ENCODE assay signal across 15 cellular contexts in the genomic region with DNA sequence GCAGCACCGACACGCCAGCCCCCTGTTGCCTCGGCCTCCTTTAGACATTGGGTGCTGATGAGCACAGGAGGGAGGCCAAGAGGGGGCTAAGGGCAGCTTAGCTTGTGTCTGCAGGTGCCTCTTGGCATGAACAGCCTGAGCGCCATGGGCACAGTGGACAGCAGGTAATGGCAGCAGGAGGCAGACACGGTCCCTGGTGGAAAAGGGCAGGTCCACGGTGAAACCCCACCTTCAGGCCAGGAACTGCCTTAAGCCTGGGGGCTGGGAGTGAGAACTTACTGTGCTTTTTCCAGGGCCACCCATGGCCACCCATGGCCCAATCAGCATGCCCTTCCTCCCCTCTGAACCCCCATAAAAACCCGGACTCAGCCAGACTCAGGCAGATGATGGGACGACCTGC.
DNase-seq lines count a peak whose midpoint lies in the region; ATAC-seq and TF ChIP-seq lines count a peak whose summit lies in the region.
"Had no signal": no experiment of that assay in that cellular context is flagged by ENCODE, and none has a peak within 500 bp of the region (broad histone marks: within the 10 kb centered on the region; RNA-seq: fewer than 3 reads in every experiment).

No MANE protein-coding gene starts in this region.

- DNase-seq in RWPE2 (ENCODE audit: low spot score): peak; percentile 16
- DNase-seq in glutamatergic neuron: peak; percentile 13
- DNase-seq in trophoblast cell: no peak
- DNase-seq in GM20000 (ENCODE audit: low spot score): no peak
- no peak for DNase-seq in OCI-M2 (lab: John Stamatoyannopoulos, UW; ENCODE audit: unreplicated experiment)
- DNase-seq in ACHN: no peak
- DNase-seq: C1 segment of cervical spinal cord; CD4-positive, alpha-beta memory T cell; DMS79 treated with DMSO at 0.1 percent for 48 hours; EL; GOT3 had no signal

- no peaks in the 10 kb centered on the region for H3K36me3 Mint-ChIP-seq in glutamatergic neuron (ENCODE audit: unreplicated experiment)
- H3K36me3 Mint-ChIP-seq in stimulated activated memory B cell treated with anti-CD40 and anti-IgM and Interleukin-4, amounts not matched to agents 10 μg/mL and 1 μg/mL and 100 μg/mL, for 72 hours: no peaks in the 10 kb centered on the region
- H3K36me3 Mint-ChIP-seq: CD4-positive, alpha-beta memory T cell had no signal

- no peaks in the 10 kb centered on the region for H3K79me1 ChIP-seq in trophoblast cell (ENCODE audit: low read length)

- TF ChIP-seq CTCF in RWPE2 (IDR thresholded peaks at IDR 0.05; ENCODE audit: poor library complexity, severe bottlenecking): no peak
- TF ChIP-seq CTCF in glutamatergic neuron (IDR thresholded peaks at IDR 0.05; ENCODE audit: partially characterized antibody, unreplicated experiment): no peak
- no peak for TF ChIP-seq CTCF in GM20000 (IDR thresholded peaks at IDR 0.05; ENCODE audit: extremely low read depth, missing control alignments)

- no peak overlapping the region for H3K4me2 ChIP-seq in trophoblast cell (ENCODE audit: low read length)

- no peak overlapping the region for H3K14ac ChIP-seq in trophoblast cell (ENCODE audit: low read length)

- peak overlapping the region; percentile 36 for H3K9ac ChIP-seq in trophoblast cell (ENCODE audit: low read length)

- no peak overlapping the region for H4K91ac ChIP-seq in trophoblast cell (ENCODE audit: low read depth, low read length)

- no peak overlapping the region for H2BK12ac ChIP-seq in trophoblast cell (ENCODE audit: low read length)

- in situ Hi-C loops in ACHN (cut with HindIII; ENCODE audit: low pct_ligation_motif_present, low pct_unique_long_range_greater_than_20kb, low sequenced_read_pairs): no loop called here

- H3K23ac ChIP-seq in trophoblast cell (ENCODE audit: low read length): no peak overlapping the region

- no peak overlapping the region for H3K4me3 Mint-ChIP-seq in glutamatergic neuron (ENCODE audit: unreplicated experiment)
- no peak overlapping the region for H3K4me3 Mint-ChIP-seq in stimulated activated memory B cell treated with anti-CD40 and anti-IgM and Interleukin-4, amounts not matched to agents 10 μg/mL and 1 μg/mL and 100 μg/mL, for 72 hours
- H3K4me3 Mint-ChIP-seq: B cell; CD4-positive, alpha-beta memory T cell had no signal

- no peak overlapping the region for H3K27ac Mint-ChIP-seq in glutamatergic neuron (ENCODE audit: unreplicated experiment)
- no peak overlapping the region for H3K27ac Mint-ChIP-seq in stimulated activated memory B cell treated with anti-CD40 and anti-IgM and Interleukin-4, amounts not matched to agents 10 μg/mL and 1 μg/mL and 100 μg/mL, for 72 hours
- H3K27ac Mint-ChIP-seq: B cell; CD4-positive, alpha-beta memory T cell had no signal

- no peak overlapping the region for H2BK120ac ChIP-seq in trophoblast cell (ENCODE audit: insufficient read depth, low read length, poor library complexity)

- H2BK5ac ChIP-seq in trophoblast cell (ENCODE audit: low read depth, low read length, poor library complexity): no peak overlapping the region

- WGBS in trophoblast cell (ENCODE audit: extremely low coverage, insufficient coverage, insufficient read length): no CpG with 5 or more reads among the region's 8 CpGs

- no peak overlapping the region for H3K27ac ChIP-seq in RWPE2 (ENCODE audit: poor library complexity, severe bottlenecking)
- no peak overlapping the region for H3K27ac ChIP-seq in trophoblast cell (ENCODE audit: low read depth, low read length)

- no peaks in the 10 kb centered on the region for H3K4me1 Mint-ChIP-seq in glutamatergic neuron (ENCODE audit: low read depth, unreplicated experiment)
- no peaks in the 10 kb centered on the region for H3K4me1 Mint-ChIP-seq in stimulated activated memory B cell treated with anti-CD40 and anti-IgM and Interleukin-4, amounts not matched to agents 10 μg/mL and 1 μg/mL and 100 μg/mL, for 72 hours
- H3K4me1 Mint-ChIP-seq: B cell; CD4-positive, alpha-beta memory T cell had no signal

- H3K27me3 Mint-ChIP-seq in glutamatergic neuron (ENCODE audit: unreplicated experiment): no peaks in the 10 kb centered on the region
- H3K27me3 Mint-ChIP-seq in stimulated activated memory B cell treated with anti-CD40 and anti-IgM and Interleukin-4, amounts not matched to agents 10 μg/mL and 1 μg/mL and 100 μg/mL, for 72 hours: no peaks in the 10 kb centered on the region
- H3K27me3 Mint-ChIP-seq: B cell; CD4-positive, alpha-beta memory T cell had no signal

- H3K36me3 ChIP-seq in RWPE2 (ENCODE audit: low read depth) (no peaks in the 10 kb centered on the region), trophoblast cell (ENCODE audit: control insufficient read depth in 1 of 2, insufficient read depth in 2 of 2, low read length in 2 of 2) (no peaks in the 10 kb centered on the region)
- H3K36me3 ChIP-seq: HAP-1 had no signal

- H3K27me3 ChIP-seq in RWPE2 (ENCODE audit: insufficient read depth, poor library complexity, severe bottlenecking) (no peaks in the 10 kb centered on the region), trophoblast cell (ENCODE audit: insufficient read depth, low read length) (no peaks in the 10 kb centered on the region)

- no peak overlapping the region for H2AFZ ChIP-seq in trophoblast cell (ENCODE audit: insufficient read depth, low read length, poor library complexity)

- H4K12ac ChIP-seq in trophoblast cell (ENCODE audit: low read depth, low read length): no peak overlapping the region

- ATAC-seq in RWPE2 (ENCODE audit: low read depth): no peak
- peak; percentile 37 for ATAC-seq in stimulated activated memory B cell treated with anti-CD40 and anti-IgM and Interleukin-4, amounts not matched to agents 10 μg/mL and 1 μg/mL and 100 μg/mL, for 72 hours
- no peak for ATAC-seq in GM21528 (IDR thresholded peaks at IDR 0.05; ENCODE audit: low FRiP score, unreplicated experiment)

- H3K79me2 ChIP-seq in trophoblast cell (ENCODE audit: control insufficient read depth, insufficient read depth, low read length, poor library complexity): no peaks in the 10 kb centered on the region

- no peak overlapping the region for H3K4ac ChIP-seq in trophoblast cell (ENCODE audit: low read depth, low read length)

- H3K4me1 ChIP-seq in RWPE2 (ENCODE audit: insufficient read depth, poor library complexity, severe bottlenecking) (no peaks in the 10 kb centered on the region), trophoblast cell (ENCODE audit: control insufficient read depth in 1 of 2, insufficient read depth in 2 of 2, low read length in 2 of 2) (no peaks in the 10 kb centered on the region)
- H3K4me1 ChIP-seq: HAP-1 had no signal

- H3K4me3 ChIP-seq in RWPE2 (ENCODE audit: severe bottlenecking): no peak overlapping the region
- H3K4me3 ChIP-seq in trophoblast cell (ENCODE audit: low read depth, low read length): no peak overlapping the region
- H3K4me3 ChIP-seq: HAP-1 had no signal

- no peak overlapping the region for H2AK5ac ChIP-seq in trophoblast cell (ENCODE audit: low read length)

- H3K18ac ChIP-seq in trophoblast cell (ENCODE audit: low read length): no peak overlapping the region

- H3K9me3 Mint-ChIP-seq in glutamatergic neuron (ENCODE audit: unreplicated experiment): no peaks in the 10 kb centered on the region
- peaks cover 6% of the 10 kb centered on the region for H3K9me3 Mint-ChIP-seq in stimulated activated memory B cell treated with anti-CD40 and anti-IgM and Interleukin-4, amounts not matched to agents 10 μg/mL and 1 μg/mL and 100 μg/mL, for 72 hours

- H4K8ac ChIP-seq in trophoblast cell (ENCODE audit: low read depth, low read length): no peak overlapping the region

- H3K9me3 ChIP-seq in RWPE2 (ENCODE audit: severe bottlenecking): no peaks in the 10 kb centered on the region
- peaks cover 2% of the 10 kb centered on the region for H3K9me3 ChIP-seq in trophoblast cell (ENCODE audit: insufficient read depth, low read depth, low read length)
- H3K9me3 ChIP-seq: HAP-1 had no signal

Comparison
In these comparisons a context has a peak if more than half of its experiments do, and no peak if none do; other contexts are left out.
1. DNase-seq: peak in RWPE2 (single experiment) and glutamatergic neuron (single experiment); none in trophoblast cell (0 of 2), GM20000 (single experiment), OCI-M2 (single experiment) and ACHN (single experiment).